ENCODE assay signal across 12 cellular contexts in genomic region chr1:8134546-8135235, GRCh38.
DNase-seq lines count a peak whose midpoint lies in the region; ATAC-seq and TF ChIP-seq lines count a peak whose summit lies in the region.
"Had no signal": no experiment of that assay in that cellular context is flagged by ENCODE, and none has a peak within 500 bp of the region (broad histone marks: within the 10 kb centered on the region; RNA-seq: fewer than 3 reads in every experiment).

No MANE protein-coding gene starts in this region.

- H3K4me2 ChIP-seq in fibroblast of lung (ENCODE audit: extremely low read depth, insufficient read depth, low read length) (peak overlapping the region; percentile 75), trophoblast cell (ENCODE audit: low read length) (no peak overlapping the region)

- H2AK5ac ChIP-seq in trophoblast cell (ENCODE audit: low read length): peak overlapping the region; percentile 77

- no peak overlapping the region for H2AFZ ChIP-seq in fibroblast of lung (ENCODE audit: low read length)
- no peak overlapping the region for H2AFZ ChIP-seq in trophoblast cell (ENCODE audit: insufficient read depth, low read length, poor library complexity)

- H3K4me1 ChIP-seq in fibroblast of lung (ENCODE audit: control insufficient read depth, extremely low read depth, insufficient read depth, low read length) (peaks cover 27% of the 10 kb centered on the region), trophoblast cell (ENCODE audit: control insufficient read depth in 1 of 2, insufficient read depth in 2 of 2, low read length in 2 of 2) (peaks cover 26 to 27% of the 10 kb centered on the region in 2 experiments)

- peak overlapping the region; percentile 79 for H4K91ac ChIP-seq in trophoblast cell (ENCODE audit: low read depth, low read length)

- no CpG with 5 or more reads among the region's 14 CpGs for WGBS in trophoblast cell (ENCODE audit: extremely low coverage, insufficient coverage, insufficient read length)

- no peak overlapping the region for H3K4ac ChIP-seq in trophoblast cell (ENCODE audit: low read depth, low read length)

- no peak overlapping the region for H4K8ac ChIP-seq in trophoblast cell (ENCODE audit: low read depth, low read length)

- H3K79me2 ChIP-seq in fibroblast of lung (ENCODE audit: control insufficient read depth, insufficient read depth, low read length) (no peaks in the 10 kb centered on the region), trophoblast cell (ENCODE audit: control insufficient read depth, insufficient read depth, low read length, poor library complexity) (no peaks in the 10 kb centered on the region)

- H3K9ac ChIP-seq in fibroblast of lung (ENCODE audit: insufficient read depth, low read length) (no peak overlapping the region), trophoblast cell (ENCODE audit: low read length) (no peak overlapping the region)

- H4K20me1 ChIP-seq in fibroblast of lung (ENCODE audit: control insufficient read depth, extremely low read depth, insufficient read depth, low read length): no peaks in the 10 kb centered on the region

- H4K12ac ChIP-seq in trophoblast cell (ENCODE audit: low read depth, low read length): no peak overlapping the region

- TF ChIP-seq CTCF in fibroblast of lung (conservative IDR thresholded peaks at IDR 0.05 in 1 of 2, IDR thresholded peaks at IDR 0.05 in 1 of 2; ENCODE audit: low read depth in 1 of 2, low read length in 2 of 2): no peak

- H3K27ac ChIP-seq in fibroblast of lung (ENCODE audit: insufficient read depth, low read length) (peak overlapping the region; percentile 38), trophoblast cell (ENCODE audit: low read depth, low read length) (no peak overlapping the region)

- peak overlapping the region; percentile 14 for H2BK5ac ChIP-seq in trophoblast cell (ENCODE audit: low read depth, low read length, poor library complexity)

- H3K79me1 ChIP-seq in trophoblast cell (ENCODE audit: low read length): peaks cover 38% of the 10 kb centered on the region

- peak overlapping the region; percentile 34 for H3K18ac ChIP-seq in trophoblast cell (ENCODE audit: low read length)

- H3K4me3 ChIP-seq in fibroblast of lung (replicated peaks in 1 of 4; ENCODE audit: control extremely low read depth in 1 of 4, insufficient read depth in 1 of 4, low read depth in 3 of 4, low read length in 4 of 4) (peak overlapping the region in 1 of 4 experiments; percentile 8), trophoblast cell (ENCODE audit: low read depth, low read length) (no peak overlapping the region)

- ATAC-seq in GM21526 (IDR thresholded peaks at IDR 0.05; ENCODE audit: low FRiP score, unreplicated experiment) (no peak), GM21723 (IDR thresholded peaks at IDR 0.05; ENCODE audit: unreplicated experiment) (no peak), GM19395 (IDR thresholded peaks at IDR 0.05; ENCODE audit: unreplicated experiment) (no peak)

- H3K27me3 ChIP-seq in fibroblast of lung (ENCODE audit: control insufficient read depth, insufficient read depth, low read length): no peaks in the 10 kb centered on the region
- no peaks in the 10 kb centered on the region for H3K27me3 ChIP-seq in trophoblast cell (ENCODE audit: insufficient read depth, low read length)

- H3K36me3 ChIP-seq in fibroblast of lung (ENCODE audit: control insufficient read depth, insufficient read depth, low read length) (no peaks in the 10 kb centered on the region), trophoblast cell (ENCODE audit: control insufficient read depth in 1 of 2, insufficient read depth in 2 of 2, low read length in 2 of 2) (no peaks in the 10 kb centered on the region)

- H3K9me3 ChIP-seq in fibroblast of lung (ENCODE audit: control insufficient read depth, insufficient read depth, low read depth, low read length) (no peaks in the 10 kb centered on the region), trophoblast cell (ENCODE audit: insufficient read depth, low read depth, low read length) (no peaks in the 10 kb centered on the region)

- peak overlapping the region; percentile 69 for H2BK120ac ChIP-seq in trophoblast cell (ENCODE audit: insufficient read depth, low read length, poor library complexity)

- DNase-seq in AG08395 (ENCODE audit: low spot score) (peak; percentile 50), RPMI7951 (ENCODE audit: low read depth) (peak; percentile 87), fibroblast of lung (ENCODE audit: low read depth in 2 of 2) (peak in 1 of 2 donors; percentile 68), trophoblast cell (no peak)
- no peak for DNase-seq in stimulated activated CD4-positive, alpha-beta T cell treated with anti-CD3 and anti-CD28 coated beads, Interleukin-1b, Interleukin-23, amount 100 ng/mL, for 48 hours
- DNase-seq: activated CD4-positive, alpha-beta T cell treated with anti-CD3 and anti-CD28 coated beads, Interleukin-2, amount 50 U/mL, for 48 hours; activated naive CD8-positive, alpha-beta T cell treated with anti-CD3 and anti-CD28 coated beads, Interleukin-2, amount 10 ng/mL, durations not matched to agents 7 days and 5 days; NCI-H510A treated with DMSO at 0.1 percent for 48 hours; posterior cingulate gyrus had no signal

- H2BK12ac ChIP-seq in trophoblast cell (ENCODE audit: low read length): peak overlapping the region; percentile 67

- H3K23ac ChIP-seq in trophoblast cell (ENCODE audit: low read length): no peak overlapping the region

- peak overlapping the region; percentile 74 for H3K14ac ChIP-seq in trophoblast cell (ENCODE audit: low read length)

Comparison
In these comparisons a context has a peak if more than half of its experiments do, and no peak if none do; other contexts are left out.
1. DNase-seq: peak in AG08395 (single experiment) and RPMI7951 (single experiment); none in trophoblast cell (0 of 2) and stimulated activated CD4-positive, alpha-beta T cell treated with anti-CD3 and anti-CD28 coated beads, Interleukin-1b, Interleukin-23, amount 100 ng/mL, for 48 hours (single experiment).